Comparison of ENCODE assay signal across 10 cellular contexts in the genomic region with DNA sequence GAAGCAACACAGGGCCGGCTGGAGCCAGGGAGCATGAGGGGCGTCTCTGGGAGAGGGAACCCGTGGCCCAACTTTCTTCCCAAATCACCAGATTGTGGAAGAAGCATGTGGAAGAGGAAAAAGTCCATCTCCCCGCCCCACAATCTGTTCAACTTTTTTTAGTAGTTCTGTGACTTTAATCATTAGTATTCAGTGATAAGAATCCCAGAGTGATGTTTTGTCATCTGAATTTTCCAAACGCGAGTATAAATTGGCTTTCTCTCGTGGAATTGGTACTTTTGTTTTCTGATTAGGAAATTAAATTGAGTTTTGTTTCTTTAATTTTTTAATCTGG.
A peak's percentile ranks its signal among the peaks of the same experiment; 100 is the strongest.
DNase-seq lines count a peak whose midpoint lies in the region; ATAC-seq and TF ChIP-seq lines count a peak whose summit lies in the region.
"Had no signal": no experiment of that assay in that cellular context is flagged by ENCODE, and none has a peak within 500 bp of the region (broad histone marks: within the 10 kb centered on the region; RNA-seq: fewer than 3 reads in every experiment).

No MANE protein-coding gene starts in this region.

- no peak overlapping the region for H3K27ac ChIP-seq in OCI-LY7 (ENCODE audit: low read depth, low read length, poor library complexity, severe bottlenecking)
- peak overlapping the region; percentile 34 for H3K27ac ChIP-seq in effector memory CD4-positive, alpha-beta T cell (ENCODE audit: insufficient read depth, low read length, poor library complexity, severe bottlenecking)
- H3K27ac ChIP-seq: SJSA1, thyroid gland had no signal

- peak overlapping the region; percentile 58; the same call in 1 of the 2 replicates for H2AFZ ChIP-seq in OCI-LY7 (ENCODE audit: low read length)

- H3K4me1 Mint-ChIP-seq in activated CD8-positive, alpha-beta memory T cell treated with anti-CD3 and anti-CD28 coated beads, Interleukin-2, amount 10 ng/mL, durations not matched to agents 7 days and 5 days, result peaks cover 23% of the 10 kb centered on the region
- peaks cover 11% of the 10 kb centered on the region for H3K4me1 Mint-ChIP-seq in stimulated activated memory B cell treated with anti-CD40 and anti-IgM and Interleukin-4, amounts not matched to agents 10 μg/mL and 1 μg/mL and 100 μg/mL, for 72 hours

- POLR2A ChIA-PET in OCI-LY7 (lab: Charles Lee), result interaction anchor here (1.0 to 2.7 kb wide), 4 partner anchors 13 to 522 kb away, joined by 3 to 10 read pairs (median 5); no protein-coding TSS in a partner anchor

- no peaks in the 10 kb centered on the region for H3K9me3 ChIP-seq in OCI-LY7 (ENCODE audit: low read length)
- H3K9me3 ChIP-seq in effector memory CD4-positive, alpha-beta T cell (ENCODE audit: control insufficient read depth, low read length), result no peaks in the 10 kb centered on the region
- H3K9me3 ChIP-seq: SJSA1, thyroid gland had no signal

- H3K4me1 ChIP-seq in OCI-LY7 (ENCODE audit: insufficient read depth, low read length, poor library complexity, severe bottlenecking), result no peaks in the 10 kb centered on the region
- peaks cover 2% of the 10 kb centered on the region for H3K4me1 ChIP-seq in effector memory CD4-positive, alpha-beta T cell (ENCODE audit: control insufficient read depth, insufficient read depth, low read length, poor library complexity, severe bottlenecking)

- H4K20me1 ChIP-seq in OCI-LY7 (ENCODE audit: insufficient read depth, low read length), result no peaks in the 10 kb centered on the region

- H3K27ac Mint-ChIP-seq in activated CD8-positive, alpha-beta memory T cell treated with anti-CD3 and anti-CD28 coated beads, Interleukin-2, amount 10 ng/mL, durations not matched to agents 7 days and 5 days, result no peak overlapping the region
- H3K27ac Mint-ChIP-seq in stimulated activated memory B cell treated with anti-CD40 and anti-IgM and Interleukin-4, amounts not matched to agents 10 μg/mL and 1 μg/mL and 100 μg/mL, for 72 hours, result peak overlapping the region; percentile 58

- no peaks in the 10 kb centered on the region for H3K27me3 Mint-ChIP-seq in activated CD8-positive, alpha-beta memory T cell treated with anti-CD3 and anti-CD28 coated beads, Interleukin-2, amount 10 ng/mL, durations not matched to agents 7 days and 5 days
- H3K27me3 Mint-ChIP-seq in stimulated activated memory B cell treated with anti-CD40 and anti-IgM and Interleukin-4, amounts not matched to agents 10 μg/mL and 1 μg/mL and 100 μg/mL, for 72 hours, result no peaks in the 10 kb centered on the region

- peak; percentile 27; the same call in 1 of the 2 replicates for TF ChIP-seq CTCF in OCI-LY7 (conservative IDR thresholded peaks at IDR 0.05; ENCODE audit: low read length)

- intact Hi-C loops in OCI-LY7 (cut with micrococcal nuclease; ENCODE audit: unreplicated experiment), result loop anchor here (1.0 kb wide), 2 partner anchors 519 to 572 kb away; no protein-coding TSS in a partner anchor

- H3K9me3 Mint-ChIP-seq in activated CD8-positive, alpha-beta memory T cell treated with anti-CD3 and anti-CD28 coated beads, Interleukin-2, amount 10 ng/mL, durations not matched to agents 7 days and 5 days (ENCODE audit: low read depth), result no peaks in the 10 kb centered on the region
- H3K9me3 Mint-ChIP-seq in stimulated activated memory B cell treated with anti-CD40 and anti-IgM and Interleukin-4, amounts not matched to agents 10 μg/mL and 1 μg/mL and 100 μg/mL, for 72 hours, result no peaks in the 10 kb centered on the region

- H3K4me2 ChIP-seq in OCI-LY7 (ENCODE audit: low read length), result peak overlapping the region; percentile 54

- H3K27me3 ChIP-seq in effector memory CD4-positive, alpha-beta T cell (replicated peaks; ENCODE audit: control insufficient read depth, insufficient read depth, low read length, poor library complexity, severe bottlenecking), result no peaks in the 10 kb centered on the region
- H3K27me3 ChIP-seq: SJSA1, thyroid gland had no signal

- no peaks in the 10 kb centered on the region for H3K9me2 ChIP-seq in OCI-LY7 (ENCODE audit: insufficient read depth, low read length)

- no peaks in the 10 kb centered on the region for H3K79me2 ChIP-seq in OCI-LY7 (ENCODE audit: insufficient read depth, low read depth, low read length)

- DNase-seq in activated CD8-positive, alpha-beta memory T cell treated with anti-CD3 and anti-CD28 coated beads, Interleukin-2, amount 10 ng/mL, durations not matched to agents 7 days and 5 days, result no peak
- DNase-seq in activated CD8-positive, alpha-beta memory T cell treated with anti-CD3 and anti-CD28 coated beads, Interleukin-2, amount 50 U/mL, for 4 hours, result no peak
- DNase-seq in OCI-LY7 (ENCODE audit: low spot score) (no peak), amniotic stem cell (lab: John Stamatoyannopoulos, UW) (no peak), middle frontal gyrus (ENCODE audit: extremely low spot score, low spot score) (no peak), HCEC 1CT (no peak)
- DNase-seq in effector memory CD4-positive, alpha-beta T cell, result no peak

- peak overlapping the region; percentile 56 for H3K4me3 Mint-ChIP-seq in activated CD8-positive, alpha-beta memory T cell treated with anti-CD3 and anti-CD28 coated beads, Interleukin-2, amount 10 ng/mL, durations not matched to agents 7 days and 5 days
- peak overlapping the region; percentile 73 for H3K4me3 Mint-ChIP-seq in stimulated activated memory B cell treated with anti-CD40 and anti-IgM and Interleukin-4, amounts not matched to agents 10 μg/mL and 1 μg/mL and 100 μg/mL, for 72 hours

- CTCF ChIA-PET in activated CD8-positive, alpha-beta memory T cell treated with anti-CD3 and anti-CD28 coated beads, Interleukin-2, amount 10 ng/mL, durations not matched to agents 7 days and 5 days (lab: Charles Lee), result interaction anchor here (1.0 to 3.2 kb wide), 28 partner anchors 9 to 597 kb away, joined by 3 to 43 read pairs (median 4); no protein-coding TSS in a partner anchor
- CTCF ChIA-PET in OCI-LY7 (lab: Charles Lee; ENCODE audit: unreplicated experiment), result interaction anchor here (0.6 to 1.0 kb wide), 3 partner anchors 51 to 489 kb away, joined by 3 to 7 read pairs (median 3); a partner anchor contains a TSS

- no peak for ATAC-seq in activated CD8-positive, alpha-beta memory T cell treated with anti-CD3 and anti-CD28 coated beads, Interleukin-2, amount 10 ng/mL, durations not matched to agents 7 days and 5 days
- no peak for ATAC-seq in stimulated activated memory B cell treated with anti-CD40 and anti-IgM and Interleukin-4, amounts not matched to agents 10 μg/mL and 1 μg/mL and 100 μg/mL, for 72 hours

- H3K36me3 Mint-ChIP-seq in activated CD8-positive, alpha-beta memory T cell treated with anti-CD3 and anti-CD28 coated beads, Interleukin-2, amount 10 ng/mL, durations not matched to agents 7 days and 5 days, result peaks cover 2% of the 10 kb centered on the region
- peaks cover 5% of the 10 kb centered on the region for H3K36me3 Mint-ChIP-seq in stimulated activated memory B cell treated with anti-CD40 and anti-IgM and Interleukin-4, amounts not matched to agents 10 μg/mL and 1 μg/mL and 100 μg/mL, for 72 hours

- no peak overlapping the region for H3K4me3 ChIP-seq in OCI-LY7 (ENCODE audit: low read depth, low read length, poor library complexity, severe bottlenecking)
- peak overlapping the region; percentile 20 for H3K4me3 ChIP-seq in effector memory CD4-positive, alpha-beta T cell (ENCODE audit: insufficient read depth, low read depth, low read length, poor library complexity, severe bottlenecking)
- H3K4me3 ChIP-seq: thyroid gland had no signal

- BruUV-seq in OCI-LY7 (replicated peaks; lab: Mats Ljungman, UMichigan), result no TSS peak

- no peaks in the 10 kb centered on the region for H3K36me3 ChIP-seq in OCI-LY7 (ENCODE audit: insufficient read depth, low read length)
- no peaks in the 10 kb centered on the region for H3K36me3 ChIP-seq in effector memory CD4-positive, alpha-beta T cell (ENCODE audit: control insufficient read depth, insufficient read depth, low read length)
- H3K36me3 ChIP-seq: SJSA1, thyroid gland had no signal
